In the genomic region with DNA sequence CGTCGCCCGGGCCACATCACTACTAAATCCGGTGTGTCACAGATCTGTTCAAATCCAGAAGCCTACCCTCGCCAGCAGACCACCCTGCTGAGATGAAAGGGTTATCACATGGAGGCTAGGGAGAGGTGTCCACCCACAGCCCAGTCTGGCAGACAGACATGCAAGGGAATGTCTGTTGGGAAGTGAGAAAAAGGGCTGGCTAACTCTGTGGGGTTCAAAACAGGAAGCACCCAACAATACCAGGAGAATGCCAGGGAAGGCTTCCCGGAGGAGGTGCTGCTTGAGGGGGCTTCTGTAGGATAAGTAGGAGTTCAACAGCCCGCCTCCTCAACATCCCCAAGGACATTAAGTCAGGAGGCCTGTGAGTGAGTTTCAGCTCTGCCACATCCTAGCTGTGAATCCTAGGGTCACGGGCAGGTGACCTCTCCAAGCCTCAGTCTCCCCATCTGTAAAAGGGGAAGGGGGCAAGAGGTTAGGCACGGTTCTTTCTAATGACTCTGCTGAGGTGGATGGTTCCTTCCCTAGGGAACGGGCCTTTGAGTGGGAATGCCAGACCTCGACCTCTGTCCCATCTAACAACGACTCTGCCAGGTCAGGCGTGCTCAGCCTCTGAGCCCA, we compare ENCODE assay signal across 8 cellular contexts. TPM values are rescaled to one million over a fixed set of nuclear protein-coding genes. Genes with fewer than 3 reads are reported as not detected.
DNase-seq lines count a peak whose midpoint lies in the region; TF ChIP-seq lines count a peak whose summit lies in the region.

No MANE protein-coding gene starts in this region.

- H3K9me3 ChIP-seq in SJSA1 (replicated peaks): no peaks in the 10 kb centered on the region
- H3K9me3 ChIP-seq in fibroblast of lung (ENCODE audit: control insufficient read depth, insufficient read depth, low read depth, low read length): no peaks in the 10 kb centered on the region
- no peaks in the 10 kb centered on the region for H3K9me3 ChIP-seq in prostate gland

- H3K9ac ChIP-seq in fibroblast of lung (ENCODE audit: insufficient read depth, low read length): peak overlapping the region; percentile 86

- H3K4me1 ChIP-seq in SJSA1 (replicated peaks) (peaks cover 22% of the 10 kb centered on the region), fibroblast of lung (ENCODE audit: control insufficient read depth, extremely low read depth, insufficient read depth, low read length) (peaks cover 15% of the 10 kb centered on the region), prostate gland (replicated peaks) (no peaks in the 10 kb centered on the region)

- H3K27me3 ChIP-seq in GM06990 (replicated peaks; ENCODE audit: control insufficient read depth, insufficient read depth, low read length) (no peaks in the 10 kb centered on the region), SJSA1 (replicated peaks) (no peaks in the 10 kb centered on the region), fibroblast of lung (ENCODE audit: control insufficient read depth, insufficient read depth, low read length) (no peaks in the 10 kb centered on the region), prostate gland (replicated peaks; ENCODE audit: insufficient read depth) (no peaks in the 10 kb centered on the region)

- no peaks in the 10 kb centered on the region for H4K20me1 ChIP-seq in fibroblast of lung (ENCODE audit: control insufficient read depth, extremely low read depth, insufficient read depth, low read length)

- intact Hi-C loops in prostate gland (cut with DNase I): loop anchor here (5.0 kb wide), 1 partner anchor 107 kb away; the partner anchor contains the start of genes HPS4 and SRRD

- 57% methylated on average over 13 of the region's 13 CpGs for WGBS in prostate gland

- TF ChIP-seq POLR2A in prostate gland (IDR thresholded peaks at IDR 0.05): no peak

- peak overlapping the region; percentile 95 for H3K4me2 ChIP-seq in fibroblast of lung (ENCODE audit: extremely low read depth, insufficient read depth, low read length)

- TF ChIP-seq CTCF in GM06990 (IDR thresholded peaks at IDR 0.05; ENCODE audit: insufficient read depth, low read length, poor library complexity, severe bottlenecking): no peak
- TF ChIP-seq CTCF in fibroblast of lung (conservative IDR thresholded peaks at IDR 0.05 in 1 of 2, IDR thresholded peaks at IDR 0.05 in 1 of 2; ENCODE audit: low read depth in 1 of 2, low read length in 2 of 2): no peak
- no peak for TF ChIP-seq CTCF in prostate gland (IDR thresholded peaks at IDR 0.05)

- H3K36me3 ChIP-seq in GM06990 (ENCODE audit: control insufficient read depth, insufficient read depth, low read length): peaks cover 2% of the 10 kb centered on the region
- H3K36me3 ChIP-seq in SJSA1: peaks cover 10% of the 10 kb centered on the region
- no peaks in the 10 kb centered on the region for H3K36me3 ChIP-seq in fibroblast of lung (ENCODE audit: control insufficient read depth, insufficient read depth, low read length)
- H3K36me3 ChIP-seq in prostate gland: no peaks in the 10 kb centered on the region

- H2AFZ ChIP-seq in fibroblast of lung (ENCODE audit: low read length): peak overlapping the region; percentile 30

- DNase-seq in GM06990 (ENCODE audit: extremely low read depth, insufficient read length) (no peak), SJSA1 (ENCODE audit: low read depth in 1 of 2, low spot score in 2 of 2) (no peak), fibroblast of lung (ENCODE audit: low read depth in 2 of 2) (no peak), prostate gland (ENCODE audit: low spot score) (no peak), SKM-1 (lab: John Stamatoyannopoulos, UW; ENCODE audit: unreplicated experiment) (no peak), occipital lobe (lab: John Stamatoyannopoulos, UW) (no peak), NCI-H748 (lab: John Stamatoyannopoulos, UW; ENCODE audit: unreplicated experiment) (no peak), A172 (ENCODE audit: low spot score) (no peak)

- peak overlapping the region; percentile 91 for H3K4me3 ChIP-seq in GM06990 (replicated peaks; ENCODE audit: low read depth, low read length)
- H3K4me3 ChIP-seq in SJSA1: peak overlapping the region; percentile 94
- peak overlapping the region; percentile 69 to 90 (median 74) for H3K4me3 ChIP-seq in fibroblast of lung (replicated peaks in 1 of 4; ENCODE audit: control extremely low read depth in 1 of 4, insufficient read depth in 1 of 4, low read depth in 3 of 4, low read length in 4 of 4)
- H3K4me3 ChIP-seq in prostate gland: peak overlapping the region; percentile 80 to 89

- H3K27ac ChIP-seq in SJSA1: no peak overlapping the region; the same call in 1 of the 2 replicates
- H3K27ac ChIP-seq in fibroblast of lung (ENCODE audit: insufficient read depth, low read length): peak overlapping the region; percentile 68
- H3K27ac ChIP-seq in prostate gland: peak overlapping the region; percentile 80

- peaks cover 13% of the 10 kb centered on the region for H3K79me2 ChIP-seq in fibroblast of lung (ENCODE audit: control insufficient read depth, insufficient read depth, low read length)

RNA-seq across cellular contexts. Expression of gene TPST2, which starts 1.1 kb away (rescaled TPM):
- total RNA-seq in SJSA1 (2014; rRNA removed; shearing (Covaris generic)): 34.8 and 43.6 TPM in 2 replicates
- total RNA-seq in fibroblast of lung (17.7 and 35.0 TPM in 2 replicates), prostate gland (100 to 1,000 TPM in 1 of 2 donors, 10 to 100 TPM in 1; 49.4 to 200 TPM), occipital lobe (11.4 TPM)
- 26.1 and 32.5 TPM in 2 replicates for polyA plus RNA-seq in fibroblast of lung
- 22.2 and 24.2 TPM in 2 replicates for polyA plus RNA-seq in fibroblast of lung (2012)
- 51.5 and 51.6 TPM in 2 replicates for polyA minus RNA-seq in fibroblast of lung (ENCODE audit: low replicate concordance)
- 5.5 and 9.5 TPM in 2 replicates for total RNA-seq in A172 (2014; rRNA removed; shearing (Covaris generic))

RNA-seq across cellular contexts. Expression of gene CRYBB1, which starts 29.0 kb away (rescaled TPM):
- total RNA-seq in SJSA1 (2014; rRNA removed; shearing (Covaris generic)): not detected in 2 replicates
- total RNA-seq in fibroblast of lung (not detected in 2 replicates), prostate gland (under 1 TPM in 1 of 2 donors, not detected in 1; 0.36 TPM), occipital lobe (0.62 TPM)
- polyA plus RNA-seq in fibroblast of lung: not detected in 2 replicates
- polyA plus RNA-seq in fibroblast of lung (2012): not detected in 2 replicates
- not detected in 2 replicates for polyA minus RNA-seq in fibroblast of lung (ENCODE audit: low replicate concordance)
- total RNA-seq in A172 (2014; rRNA removed; shearing (Covaris generic)): not detected in 2 replicates

RNA-seq across cellular contexts. Expression of gene CRYBA4, which starts 32.9 kb away (rescaled TPM):
- total RNA-seq in SJSA1 (2014; rRNA removed; shearing (Covaris generic)): not detected in 2 replicates
- total RNA-seq in fibroblast of lung: not detected in 2 replicates
- not detected in 2 replicates for polyA plus RNA-seq in fibroblast of lung
- not detected in 2 replicates for polyA plus RNA-seq in fibroblast of lung (2012)
- not detected in 2 replicates for polyA minus RNA-seq in fibroblast of lung (ENCODE audit: low replicate concordance)
- total RNA-seq in prostate gland: 1 to 10 TPM in 1 of 2 donors, not detected in 1; 3.3 TPM
- total RNA-seq in occipital lobe: not detected
- not detected in 2 replicates for total RNA-seq in A172 (2014; rRNA removed; shearing (Covaris generic))
